Comparison of ENCODE assay signal across 9 cellular contexts in the genomic region with DNA sequence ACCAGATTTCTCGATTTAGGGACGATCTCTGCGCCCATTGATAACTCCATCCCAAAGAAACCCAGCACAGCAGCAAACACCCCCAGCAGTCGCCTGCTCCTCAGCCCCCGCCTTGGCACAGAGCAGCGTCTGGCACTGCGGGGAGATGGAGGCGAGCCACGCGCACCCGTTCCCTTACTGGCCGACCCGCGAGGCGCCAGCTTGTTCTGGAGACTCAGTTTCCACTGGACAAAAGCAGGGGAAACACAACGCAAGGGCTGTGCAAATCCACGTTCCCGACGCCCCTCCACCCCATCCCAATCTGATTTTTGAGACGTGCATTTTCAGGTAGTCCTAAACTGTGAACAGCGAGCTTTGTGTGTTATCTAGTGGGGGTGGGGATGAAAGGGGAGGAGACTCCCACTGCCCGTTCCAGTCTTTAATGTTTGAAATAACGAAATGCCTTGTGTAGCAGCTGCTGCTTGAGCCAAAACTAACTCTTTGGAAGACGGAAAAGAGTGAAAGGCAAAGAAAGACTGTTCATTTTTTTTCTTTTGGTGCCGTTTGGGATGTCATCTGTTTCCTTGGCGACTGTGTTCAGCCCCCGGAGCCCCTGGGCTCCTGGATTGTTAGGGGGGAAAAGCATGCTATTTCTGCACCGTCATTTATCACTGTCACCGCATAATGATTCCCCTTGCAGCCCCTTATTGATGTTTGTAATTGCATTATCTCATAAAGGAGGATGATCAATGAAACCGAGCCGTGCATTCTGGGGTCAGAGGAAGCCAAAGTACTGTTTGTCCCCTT.
A peak's percentile ranks its signal among the peaks of the same experiment; 100 is the strongest.
DNase-seq lines count a peak whose midpoint lies in the region; ATAC-seq and TF ChIP-seq lines count a peak whose summit lies in the region.
"Had no signal": no experiment of that assay in that cellular context is flagged by ENCODE, and none has a peak within 500 bp of the region (broad histone marks: within the 10 kb centered on the region; RNA-seq: fewer than 3 reads in every experiment).

No MANE protein-coding gene starts in this region.

- intact Hi-C loops in posterior vena cava (cut with DNase I), result loop anchor here in 1 of 2 donors (5.0 to 10.0 kb wide), 2 partner anchors 1077 to 1264 kb away; no protein-coding TSS in a partner anchor
- intact Hi-C loops in cardiac septum (cut with DNase I), result loop anchor here (5.0 kb wide), 2 partner anchors 81 to 744 kb away; no protein-coding TSS in a partner anchor

- DNase-seq in DMS114 treated with DMSO at 0.1 percent for 48 hours (lab: John Stamatoyannopoulos, UW; ENCODE audit: unreplicated experiment) (peak; percentile 16), SK-N-DZ (ENCODE audit: low spot score) (peak; percentile 57), foreskin fibroblast (peak in 1 of 2 donors; percentile 48), posterior vena cava (ENCODE audit: low spot score) (peak; percentile 85), T-helper 2 cell (no peak), NOMO-1 treated with dmso at 0.1 percent for 144 hours (lab: John Stamatoyannopoulos, UW; ENCODE audit: unreplicated experiment) (no peak), cardiac septum (ENCODE audit: low spot score) (no peak)
- DNase-seq: GM23248 had no signal

- peak overlapping the region; percentile 50 to 56 for H3K4me3 ChIP-seq in foreskin fibroblast (ENCODE audit: low read depth in 1 of 2, low read length in 2 of 2)
- H3K4me3 ChIP-seq: GM23248 had no signal

- TF ChIP-seq CTCF in foreskin fibroblast (IDR thresholded peaks at IDR 0.05; ENCODE audit: low read depth, low read length), result no peak

- ATAC-seq in GM18519 (IDR thresholded peaks at IDR 0.05; ENCODE audit: low FRiP score, unreplicated experiment), result no peak

Comparison
In these comparisons a context has a peak if more than half of its experiments do, and no peak if none do; other contexts are left out.
1. DNase-seq: peak in DMS114 treated with DMSO at 0.1 percent for 48 hours (single experiment), SK-N-DZ (single experiment) and posterior vena cava (single experiment); none in T-helper 2 cell (0 of 5), NOMO-1 treated with dmso at 0.1 percent for 144 hours (single experiment) and cardiac septum (single experiment).